1 cellular context compared by ENCODE assay signal in the genomic region with DNA sequence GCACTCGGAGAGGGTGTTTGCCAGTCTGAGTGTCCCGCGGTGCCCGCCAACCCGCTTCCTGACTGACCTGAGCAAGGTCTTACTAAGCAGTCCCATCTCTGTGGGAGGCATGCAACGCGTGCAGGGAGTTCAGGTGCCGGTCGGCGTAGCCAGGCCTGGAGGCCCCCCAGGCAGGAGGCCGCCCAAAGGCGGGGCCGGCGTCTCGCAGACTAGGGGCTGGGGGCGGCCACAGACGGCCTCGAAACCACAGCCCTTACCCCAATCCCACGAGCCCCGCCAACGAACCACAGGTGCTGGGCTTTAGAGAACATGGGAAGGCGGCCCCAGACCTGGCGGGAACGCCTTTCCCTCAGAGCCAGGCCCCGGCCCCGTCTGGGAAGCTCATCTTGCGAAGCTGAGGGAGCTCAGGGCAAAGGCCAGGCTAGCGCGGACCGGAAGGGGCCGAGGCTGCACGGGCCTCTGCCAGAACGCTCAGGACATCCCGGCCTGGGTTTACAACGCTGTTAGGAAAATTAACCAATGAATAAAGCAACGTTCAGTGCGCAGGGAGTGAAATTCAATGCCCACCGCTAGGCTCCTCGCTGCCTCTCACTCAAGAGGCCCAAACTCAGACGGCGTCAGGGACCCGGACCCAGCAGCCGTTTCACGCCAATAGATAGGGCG.
TF ChIP-seq lines count a peak whose summit lies in the region.

No MANE protein-coding gene starts in this region.

TF ChIP-seq in A549, 52 proteins besides CTCF, POLR2A, EP300 and RAD21 (continued from another document):
- TF ChIP-seq FOSB (CRISPR knock-in tag; IDR thresholded peaks at IDR 0.05) = peak; percentile 81; the same call in 1 of the 2 replicates
- TF ChIP-seq RARB (CRISPR knock-in tag; IDR thresholded peaks at IDR 0.05) = no peak
- TF ChIP-seq GATA3 (IDR thresholded peaks at IDR 0.05; ENCODE audit: borderline replicate concordance) = peak; percentile 39; the same call in 1 of the 2 replicates
- no peak for TF ChIP-seq SREBF2 (IDR thresholded peaks at IDR 0.05)
- peak; percentile 61 for TF ChIP-seq MAX (IDR thresholded peaks at IDR 0.05)
- TF ChIP-seq USF2 (IDR thresholded peaks at IDR 0.05) = no peak
- TF ChIP-seq CEBPB (IDR thresholded peaks at IDR 0.05) = no peak
- 0 out of 2 replicates have a peak, but pooled peaks have one; percentile 57 for TF ChIP-seq HOXA7 (CRISPR knock-in tag; IDR thresholded peaks at IDR 0.05)
- no peak for TF ChIP-seq TP53 (CRISPR knock-in tag; IDR thresholded peaks at IDR 0.05)
- peak; percentile 54; the same call in 1 of the 2 replicates for TF ChIP-seq EHF (CRISPR knock-in tag; IDR thresholded peaks at IDR 0.05)
- TF ChIP-seq NR3C1 (IDR thresholded peaks at IDR 0.05) = no peak
- no peak for TF ChIP-seq CBX2 (IDR thresholded peaks at IDR 0.05; ENCODE audit: borderline replicate concordance, low read depth)
- no peak for TF ChIP-seq KDM5A (IDR thresholded peaks at IDR 0.05)
- TF ChIP-seq BHLHE40 (IDR thresholded peaks at IDR 0.05; ENCODE audit: low read depth, low read length) = no peak
- TF ChIP-seq ZNF302 (CRISPR knock-in tag; IDR thresholded peaks at IDR 0.05) = 0 out of 2 replicates have a peak, but pooled peaks have one; percentile 27
- TF ChIP-seq HOXB5 (CRISPR knock-in tag; IDR thresholded peaks at IDR 0.05) = peak; percentile 75; the same call in 1 of the 2 replicates
- 0 out of 2 replicates have a peak, but pooled peaks have one; percentile 40 for TF ChIP-seq HOXB13 (CRISPR knock-in tag; IDR thresholded peaks at IDR 0.05; ENCODE audit: low read depth)
